ENCODE assay signal across 1 cellular context in the genomic region with DNA sequence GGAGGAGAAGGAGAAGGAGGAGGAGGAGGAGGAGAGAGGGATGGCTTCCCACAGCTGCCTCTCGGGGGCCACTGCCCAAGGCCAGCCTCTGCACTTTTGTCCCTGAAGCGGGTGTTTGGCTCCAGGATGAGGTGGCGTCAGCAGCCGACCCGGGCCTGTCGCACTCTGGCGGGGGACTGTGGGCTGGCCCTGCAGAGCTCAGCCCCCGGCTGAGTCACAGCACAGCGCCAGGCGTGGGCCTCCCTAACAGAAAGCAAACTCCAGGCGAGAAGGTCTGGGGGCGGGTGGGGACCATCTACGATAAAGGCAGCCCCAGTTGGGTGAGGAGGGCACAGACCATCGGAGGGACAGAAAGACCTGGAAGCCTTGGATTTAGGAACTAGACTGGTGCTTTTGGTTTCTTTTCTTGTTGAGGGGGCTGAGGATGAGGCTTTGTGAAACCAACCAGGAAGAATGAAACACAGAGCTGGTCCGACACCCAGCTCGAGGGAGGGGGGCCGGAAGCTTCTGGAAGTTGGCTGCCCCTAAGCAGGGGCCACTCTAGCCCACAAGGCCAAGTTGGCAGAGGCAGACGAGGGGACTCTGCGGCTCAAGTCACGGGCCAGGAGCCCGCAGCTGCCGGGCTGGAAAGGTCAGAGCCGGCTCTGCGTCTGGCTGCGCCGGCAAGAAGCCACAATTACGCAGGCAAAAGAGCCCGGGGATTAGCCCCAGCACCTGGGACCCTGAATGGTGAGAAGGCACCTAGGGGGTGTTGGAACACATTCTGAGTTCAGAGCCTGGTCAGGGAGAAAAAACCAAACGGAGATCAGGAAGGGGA.
TF ChIP-seq lines count a peak whose summit lies in the region.

No MANE protein-coding gene starts in this region.

TF ChIP-seq in K562, 482 proteins besides CTCF, POLR2A, EP300 and RAD21 (continued from another document and continues in another):
- TF ChIP-seq ATF6 (CRISPR knock-in tag; IDR thresholded peaks at IDR 0.05) (no peak), ARID1B (IDR thresholded peaks at IDR 0.05) (peak; percentile 75), TCF7L2 (IDR thresholded peaks at IDR 0.05; ENCODE audit: low read depth, low read length) (no peak), ZNF3 (CRISPR knock-in tag; IDR thresholded peaks at IDR 0.05) (no peak), ZNF263 (CRISPR knock-in tag; IDR thresholded peaks at IDR 0.05; ENCODE audit: borderline replicate concordance) (peak; percentile 97), TBP (optimal IDR thresholded peaks at IDR 0.05; ENCODE audit: low read depth, low read length) (peak; percentile 73), MEIS2 (IDR thresholded peaks at IDR 0.05; ENCODE audit: partially characterized antibody) (no peak), SREBF1 (IDR thresholded peaks at IDR 0.05; ENCODE audit: borderline replicate concordance, low read depth, low read length) (no peak), PKNOX1 (IDR thresholded peaks at IDR 0.05) (no peak; the same call in none of the 2 replicates), ZNF639 (CRISPR knock-in tag; conservative IDR thresholded peaks at IDR 0.05 in 1 of 2, IDR thresholded peaks at IDR 0.05 in 1 of 2) (peak in 1 of 2 experiments; percentile 52; a peak in 1 of 4 replicates), ZNF41 (CRISPR knock-in tag; conservative IDR thresholded peaks at IDR 0.05) (no peak; the same call in 1 of the 2 replicates), ZNF165 (CRISPR knock-in tag; IDR thresholded peaks at IDR 0.05; ENCODE audit: borderline replicate concordance) (no peak), IFI16 (CRISPR knock-in tag; IDR thresholded peaks at IDR 0.05) (no peak), POLR2G (IDR thresholded peaks at IDR 0.05; ENCODE audit: low read depth, low read length) (peak; percentile 90), HCFC1 (IDR thresholded peaks at IDR 0.05; ENCODE audit: low read depth, low read length) (no peak; the same call in 1 of the 2 replicates), SMARCA5 (IDR thresholded peaks at IDR 0.05) (no peak), HDAC6 (IDR thresholded peaks at IDR 0.05; ENCODE audit: low read depth, low read length) (no peak), CC2D1A (IDR thresholded peaks at IDR 0.05) (no peak), RBM15 (IDR thresholded peaks at IDR 0.05; ENCODE audit: insufficient read depth, low read length) (no peak), ILK (tag; IDR thresholded peaks at IDR 0.05; ENCODE audit: borderline replicate concordance, low read depth) (no peak), RBFOX2 (IDR thresholded peaks at IDR 0.05; ENCODE audit: low read depth, low read length) (peak; percentile 82), GABPB1 (CRISPR knock-in tag; IDR thresholded peaks at IDR 0.05) (peak; percentile 45; the same call in 1 of the 2 replicates), POLR2B (IDR thresholded peaks at IDR 0.05; ENCODE audit: low read depth, partially characterized antibody) (peak; percentile 75), PATZ1 (CRISPR knock-in tag; IDR thresholded peaks at IDR 0.05; ENCODE audit: borderline replicate concordance) (no peak), SRSF7 (optimal IDR thresholded peaks at IDR 0.05; ENCODE audit: low read depth, low read length) (no peak), ZNF395 (CRISPR knock-in tag; IDR thresholded peaks at IDR 0.05) (0 out of 2 replicates have a peak, but pooled peaks have one; percentile 25), ZKSCAN1 (IDR thresholded peaks at IDR 0.05; ENCODE audit: low read depth, low read length) (no peak), ZNF780A (CRISPR knock-in tag; IDR thresholded peaks at IDR 0.05) (no peak), NFIX (CRISPR knock-in tag; IDR thresholded peaks at IDR 0.05; ENCODE audit: low read depth) (no peak), SETDB1 (IDR thresholded peaks at IDR 0.05; ENCODE audit: low read length) (no peak), ZNF311 (CRISPR knock-in tag; IDR thresholded peaks at IDR 0.05) (peak; percentile 23; the same call in 1 of the 2 replicates), ZNF668 (CRISPR knock-in tag; IDR thresholded peaks at IDR 0.05) (no peak), E2F6 (IDR thresholded peaks at IDR 0.05; ENCODE audit: borderline replicate concordance in 1 of 2, extremely low read depth in 1 of 2, insufficient read depth in 1 of 2, insufficient read length in 1 of 2, low read depth in 1 of 2, low read length in 1 of 2, poor library complexity in 1 of 2, severe bottlenecking in 1 of 2) (peak in 1 of 2 experiments; percentile 39), ZNF76 (CRISPR knock-in tag; IDR thresholded peaks at IDR 0.05; ENCODE audit: borderline replicate concordance) (no peak), ZNF431 (CRISPR knock-in tag; IDR thresholded peaks at IDR 0.05) (no peak), EHMT2 (IDR thresholded peaks at IDR 0.05) (no peak), ESRRB (CRISPR knock-in tag; IDR thresholded peaks at IDR 0.05; ENCODE audit: borderline replicate concordance) (no peak), XRCC3 (IDR thresholded peaks at IDR 0.05) (no peak), RUNX1 (IDR thresholded peaks at IDR 0.05; ENCODE audit: low read depth) (no peak), POLR2AphosphoS5 (IDR thresholded peaks at IDR 0.05; ENCODE audit: control insufficient read depth, insufficient read depth, low read depth, low read length) (peak; percentile 75), ZNF408 (CRISPR knock-in tag; IDR thresholded peaks at IDR 0.05; ENCODE audit: low read depth) (no peak)
- TF ChIP-seq, protein P1, sequence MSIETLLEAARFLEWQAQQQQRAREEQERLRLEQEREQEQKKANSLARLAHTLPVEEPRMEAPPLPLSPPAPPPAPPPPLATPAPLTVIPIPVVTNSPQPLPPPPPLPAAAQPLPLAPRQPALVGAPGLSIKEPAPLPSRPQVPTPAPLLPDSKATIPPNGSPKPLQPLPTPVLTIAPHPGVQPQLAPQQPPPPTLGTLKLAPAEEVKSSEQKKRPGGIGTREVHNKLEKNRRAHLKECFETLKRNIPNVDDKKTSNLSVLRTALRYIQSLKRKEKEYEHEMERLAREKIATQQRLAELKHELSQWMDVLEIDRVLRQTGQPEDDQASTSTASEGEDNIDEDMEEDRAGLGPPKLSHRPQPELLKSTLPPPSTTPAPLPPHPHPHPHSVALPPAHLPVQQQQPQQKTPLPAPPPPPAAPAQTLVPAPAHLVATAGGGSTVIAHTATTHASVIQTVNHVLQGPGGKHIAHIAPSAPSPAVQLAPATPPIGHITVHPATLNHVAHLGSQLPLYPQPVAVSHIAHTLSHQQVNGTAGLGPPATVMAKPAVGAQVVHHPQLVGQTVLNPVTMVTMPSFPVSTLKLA (conservative IDR thresholded peaks at IDR 0.05): peak in 1 of 2 experiments; percentile 68; a peak in 1 of 4 replicates
- TF ChIP-seq, protein P2, sequence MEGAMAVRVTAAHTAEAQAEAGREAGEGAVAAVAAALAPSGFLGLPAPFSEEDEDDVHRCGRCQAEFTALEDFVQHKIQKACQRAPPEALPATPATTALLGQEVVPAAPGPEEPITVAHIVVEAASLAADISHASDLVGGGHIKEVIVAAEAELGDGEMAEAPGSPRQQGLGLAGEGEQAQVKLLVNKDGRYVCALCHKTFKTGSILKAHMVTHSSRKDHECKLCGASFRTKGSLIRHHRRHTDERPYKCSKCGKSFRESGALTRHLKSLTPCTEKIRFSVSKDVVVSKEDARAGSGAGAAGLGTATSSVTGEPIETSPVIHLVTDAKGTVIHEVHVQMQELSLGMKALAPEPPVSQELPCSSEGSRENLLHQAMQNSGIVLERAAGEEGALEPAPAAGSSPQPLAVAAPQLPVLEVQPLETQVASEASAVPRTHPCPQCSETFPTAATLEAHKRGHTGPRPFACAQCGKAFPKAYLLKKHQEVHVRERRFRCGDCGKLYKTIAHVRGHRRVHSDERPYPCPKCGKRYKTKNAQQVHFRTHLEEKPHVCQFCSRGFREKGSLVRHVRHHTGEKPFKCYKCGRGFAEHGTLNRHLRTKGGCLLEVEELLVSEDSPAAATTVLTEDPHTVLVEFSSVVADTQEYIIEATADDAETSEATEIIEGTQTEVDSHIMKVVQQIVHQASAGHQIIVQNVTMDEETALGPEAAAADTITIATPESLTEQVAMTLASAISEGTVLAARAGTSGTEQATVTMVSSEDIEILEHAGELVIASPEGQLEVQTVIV (CRISPR knock-in tag; IDR thresholded peaks at IDR 0.05; ENCODE audit: borderline replicate concordance): no peak
- TF ChIP-seq, protein P3, sequence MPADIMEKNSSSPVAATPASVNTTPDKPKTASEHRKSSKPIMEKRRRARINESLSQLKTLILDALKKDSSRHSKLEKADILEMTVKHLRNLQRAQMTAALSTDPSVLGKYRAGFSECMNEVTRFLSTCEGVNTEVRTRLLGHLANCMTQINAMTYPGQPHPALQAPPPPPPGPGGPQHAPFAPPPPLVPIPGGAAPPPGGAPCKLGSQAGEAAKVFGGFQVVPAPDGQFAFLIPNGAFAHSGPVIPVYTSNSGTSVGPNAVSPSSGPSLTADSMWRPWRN (IDR thresholded peaks at IDR 0.05; ENCODE audit: low read depth): no peak
- TF ChIP-seq, protein P4, sequence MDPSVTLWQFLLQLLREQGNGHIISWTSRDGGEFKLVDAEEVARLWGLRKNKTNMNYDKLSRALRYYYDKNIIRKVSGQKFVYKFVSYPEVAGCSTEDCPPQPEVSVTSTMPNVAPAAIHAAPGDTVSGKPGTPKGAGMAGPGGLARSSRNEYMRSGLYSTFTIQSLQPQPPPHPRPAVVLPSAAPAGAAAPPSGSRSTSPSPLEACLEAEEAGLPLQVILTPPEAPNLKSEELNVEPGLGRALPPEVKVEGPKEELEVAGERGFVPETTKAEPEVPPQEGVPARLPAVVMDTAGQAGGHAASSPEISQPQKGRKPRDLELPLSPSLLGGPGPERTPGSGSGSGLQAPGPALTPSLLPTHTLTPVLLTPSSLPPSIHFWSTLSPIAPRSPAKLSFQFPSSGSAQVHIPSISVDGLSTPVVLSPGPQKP (CRISPR knock-in tag; IDR thresholded peaks at IDR 0.05): no peak
